In genomic region chr19:42287017-42287825, GRCh38 we compare ENCODE assay signal across 15 cellular contexts. TPM values are rescaled to one million over a fixed set of nuclear protein-coding genes. Genes with fewer than 3 reads are reported as not detected.
A peak's percentile ranks its signal among the peaks of the same experiment; 100 is the strongest.
DNase-seq lines count a peak whose midpoint lies in the region; ATAC-seq and TF ChIP-seq lines count a peak whose summit lies in the region.
"Had no signal": no experiment of that assay in that cellular context is flagged by ENCODE, and none has a peak within 500 bp of the region (broad histone marks: within the 10 kb centered on the region; RNA-seq: fewer than 3 reads in every experiment).

No MANE protein-coding gene starts in this region.

- 90% methylated on average over 8 to 10 of the region's 30 CpGs for WGBS in esophagus squamous epithelium, 2 donors

- no peak for TF ChIP-seq CTCF in 22Rv1 (IDR thresholded peaks at IDR 0.05)
- TF ChIP-seq CTCF in HEK293 (tag by site-specific recombination; IDR thresholded peaks at IDR 0.05) = no peak
- no peak for TF ChIP-seq CTCF in esophagus squamous epithelium (IDR thresholded peaks at IDR 0.05)
- peak; percentile 2 for TF ChIP-seq CTCF in retinal pigment epithelial cell (conservative IDR thresholded peaks at IDR 0.05; ENCODE audit: low read depth, low read length)

- no peak for TF ChIP-seq POLR2A in esophagus squamous epithelium (IDR thresholded peaks at IDR 0.05)

- intact Hi-C loops in esophagus squamous epithelium (cut with DNase I) = no loop called here

- H3K9me3 ChIP-seq in HEK293 (ENCODE audit: control insufficient read depth, insufficient read depth, low read depth, low read length) = no peaks in the 10 kb centered on the region
- H3K9me3 ChIP-seq in esophagus squamous epithelium = no peaks in the 10 kb centered on the region

- POLR2A ChIA-PET in HEK293 (lab: Yijun Ruan, JAX) = interaction anchor here (0.6 to 2.1 kb wide), 3 partner anchors 9 to 44 kb away, joined by 4 to 5 read pairs (median 4); no protein-coding TSS in a partner anchor

- no peaks in the 10 kb centered on the region for H3K27me3 ChIP-seq in esophagus squamous epithelium

- H3K4me3 ChIP-seq in HEK293 (ENCODE audit: low read depth, low read length) (no peak overlapping the region), esophagus squamous epithelium (no peak overlapping the region), retinal pigment epithelial cell (ENCODE audit: low read length) (no peak overlapping the region)

- DNase-seq in esophagus squamous epithelium (lab: John Stamatoyannopoulos, UW) (no peak), retinal pigment epithelial cell (ENCODE audit: low read depth) (no peak), AG20443 (ENCODE audit: low spot score) (no peak), 8988T (no peak)
- DNase-seq: activated CD4-positive, alpha-beta T cell treated with anti-CD3 and anti-CD28 coated beads for 48 hours; hippocampal formation; MM.1S; NCI-H2081 treated with DMSO at 0.1 percent for 48 hours; NCI-H69; T-helper 2 cell had no signal

- H3K27ac ChIP-seq in 22Rv1 (peak overlapping the region; percentile 89), HEK293 (ENCODE audit: extremely low read depth, low read depth, low read length) (peak overlapping the region; percentile 24; the same call in 1 of the 2 replicates), esophagus squamous epithelium (peak overlapping the region in 3 of 4 donors; percentile 84 to 98 (median 85))

- peaks cover 30% of the 10 kb centered on the region for H3K4me1 ChIP-seq in HEK293 (ENCODE audit: control insufficient read depth, insufficient read depth, low read length)
- peaks cover 33 to 69% (median 45%) of the 10 kb centered on the region in 3 donors for H3K4me1 ChIP-seq in esophagus squamous epithelium

- peaks cover 0 to 56% of the 10 kb centered on the region in 2 experiments; a peak in 2 of 3 replicates for H3K36me3 ChIP-seq in HEK293 (ENCODE audit: control insufficient read depth in 2 of 2, insufficient read depth in 1 of 2, low read length in 2 of 2)
- peaks cover 45 to 57% (median 47%) of the 10 kb centered on the region in 3 donors for H3K36me3 ChIP-seq in esophagus squamous epithelium

- CTCF ChIA-PET in HEK293 (lab: Yijun Ruan, JAX) = interaction anchor here (0.6 to 3.6 kb wide), 4 partner anchors 8 to 51 kb away, joined by 3 to 16 read pairs (median 6); no protein-coding TSS in a partner anchor

- ATAC-seq in GM18909 (IDR thresholded peaks at IDR 0.05; ENCODE audit: poor library complexity, unreplicated experiment) = no peak
- ATAC-seq in GM19397 (IDR thresholded peaks at IDR 0.05; ENCODE audit: unreplicated experiment) = no peak
- ATAC-seq: activated T-helper 17 cell treated with anti-CD3 and anti-CD28 coated beads, Interleukin-2, amount 50 U/mL, for 72 hours had no signal

TF ChIP-seq in HEK293, 187 proteins besides CTCF, POLR2A, EP300 and RAD21 (continues in another document):
- TF ChIP-seq FEZF1 (tag by site-specific recombination; IDR thresholded peaks at IDR 0.05) (no peak), ZNF629 (tag by site-specific recombination; IDR thresholded peaks at IDR 0.05) (no peak), ZNF529 (tag by site-specific recombination; IDR thresholded peaks at IDR 0.05; ENCODE audit: insufficient replicate concordance) (no peak), ZNF658 (tag by site-specific recombination; IDR thresholded peaks at IDR 0.05) (no peak), ZBTB1 (tag by site-specific recombination; IDR thresholded peaks at IDR 0.05) (no peak), ZNF140 (tag by site-specific recombination; IDR thresholded peaks at IDR 0.05) (no peak), SCRT1 (tag by site-specific recombination; IDR thresholded peaks at IDR 0.05; ENCODE audit: borderline replicate concordance) (no peak), ATF2 (tag by site-specific recombination; IDR thresholded peaks at IDR 0.05; ENCODE audit: low read depth) (no peak), ZNF639 (tag by site-specific recombination; IDR thresholded peaks at IDR 0.05) (no peak), GLIS2 (tag by site-specific recombination; IDR thresholded peaks at IDR 0.05) (peak; percentile 39; the same call in 1 of the 2 replicates), ZNF169 (tag by site-specific recombination; IDR thresholded peaks at IDR 0.05) (no peak), ZNF449 (tag by site-specific recombination; IDR thresholded peaks at IDR 0.05) (no peak), KLF1 (tag by site-specific recombination; IDR thresholded peaks at IDR 0.05) (no peak), TCF7L2 (IDR thresholded peaks at IDR 0.05; ENCODE audit: borderline replicate concordance, low read depth, low read length) (no peak), ZNF10 (tag by site-specific recombination; IDR thresholded peaks at IDR 0.05) (peak; percentile 61; the same call in 1 of the 2 replicates), PRDM2 (tag by site-specific recombination; IDR thresholded peaks at IDR 0.05; ENCODE audit: borderline replicate concordance) (no peak)

RNA-seq across cellular contexts. Expression of gene PRR19, which starts 14.7 kb away (rescaled TPM):
- total RNA-seq in esophagus squamous epithelium = 1 to 10 TPM in 1 of 4 donors, under 1 TPM in 3; 0.75 to 1.0 (median 0.82) TPM

RNA-seq across cellular contexts. Expression of gene PAFAH1B3, which starts 15.2 kb away (rescaled TPM):
- total RNA-seq in esophagus squamous epithelium = 10 to 100 TPM; 22.5 to 45.9 (median 30.3) TPM

RNA-seq across cellular contexts. Expression of gene CIC, which starts 18.2 kb away (rescaled TPM):
- 10 to 100 TPM; 25.1 to 54.9 (median 27.9) TPM for total RNA-seq in esophagus squamous epithelium

RNA-seq across cellular contexts. Expression of gene TMEM145, which starts 25.9 kb away (rescaled TPM):
- total RNA-seq in esophagus squamous epithelium = not detected

RNA-seq across cellular contexts. Expression of gene ERF, which starts 32.3 kb away (rescaled TPM):
- 10 to 100 TPM; 13.3 to 32.5 (median 21.0) TPM for total RNA-seq in esophagus squamous epithelium

Comparison
In these comparisons a context has a peak if more than half of its experiments do, and no peak if none do; other contexts are left out.
1. H3K27ac ChIP-seq: peak in every context shown above with its lines; median percentile 89 in 22Rv1; 85 in esophagus squamous epithelium; 24 in HEK293.